10 cellular contexts compared by ENCODE assay signal in the genomic region with DNA sequence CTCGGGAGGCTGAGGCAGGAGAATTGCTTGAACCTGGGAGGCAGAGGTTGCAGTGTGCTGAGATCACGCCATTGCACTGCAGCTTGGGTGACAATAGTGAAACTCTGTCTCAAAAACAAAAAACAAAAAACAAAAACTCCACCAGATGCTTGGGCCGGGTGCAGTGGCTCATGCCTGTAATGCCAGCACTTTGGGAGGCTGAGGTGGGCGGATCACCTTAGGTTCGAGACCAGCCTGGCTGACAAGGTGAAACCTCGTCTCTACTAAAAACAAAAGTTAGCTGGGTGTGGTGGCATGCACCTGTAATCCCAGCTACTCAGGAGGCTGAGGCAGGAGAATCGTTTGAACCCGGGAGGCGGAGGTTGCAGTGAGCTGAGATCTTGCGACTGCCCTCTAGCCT. TPM values are rescaled to one million over a fixed set of nuclear protein-coding genes. Genes with fewer than 3 reads are reported as not detected.
DNase-seq lines count a peak whose midpoint lies in the region; ATAC-seq and TF ChIP-seq lines count a peak whose summit lies in the region.
"Not testable (repeated sequence)": the region's sequence is repeated elsewhere in the genome, so short reads cannot be mapped to it uniquely, and the experiment has no call there.
"Had no signal": no experiment of that assay in that cellular context is flagged by ENCODE, and none has a peak within 500 bp of the region (broad histone marks: within the 10 kb centered on the region; RNA-seq: fewer than 3 reads in every experiment).

No MANE protein-coding gene starts in this region.

- H3K4me3 ChIP-seq in DOHH2 (ENCODE audit: low read length) (peak overlapping the region; percentile 99), Loucy (ENCODE audit: low read length, poor library complexity, severe bottlenecking) (peak overlapping the region; percentile 100)
- not testable (repeated sequence) for H3K4me3 ChIP-seq in skeletal muscle satellite cell (ENCODE audit: low read length)

- DNase-seq in activated B cell treated with CpG ODN at 0.5 μM for 24 hours; chondrocyte (ENCODE audit: low spot score); memory B cell (ENCODE audit: low spot score in 2 of 2): not testable (repeated sequence)
- peak; percentile 30 for DNase-seq in activated effector memory CD4-positive, alpha-beta T cell treated with anti-CD3 and anti-CD28 coated beads, Interleukin-2, amount 50 U/mL, for 16 hours

- H3K4me2 ChIP-seq in DOHH2 (ENCODE audit: low read length) (peak overlapping the region; percentile 90), Loucy (ENCODE audit: low read depth, low read length, poor library complexity, severe bottlenecking) (peak overlapping the region; percentile 90), skeletal muscle satellite cell (ENCODE audit: low read length) (peak overlapping the region; percentile 99)

- peak overlapping the region; percentile 84 for H3K27ac ChIP-seq in 22Rv1
- not testable (repeated sequence) for H3K27ac ChIP-seq in DOHH2 (ENCODE audit: low read depth, low read length)

- H4K20me1 ChIP-seq in DOHH2 (ENCODE audit: control insufficient read depth, insufficient read depth, low read depth, low read length); Loucy (ENCODE audit: insufficient read depth, low read length, poor library complexity, severe bottlenecking): not testable (repeated sequence)

- H3K79me2 ChIP-seq in DOHH2 (ENCODE audit: control insufficient read depth, low read length), result peaks cover 50% of the 10 kb centered on the region
- H3K79me2 ChIP-seq in Loucy (ENCODE audit: insufficient read depth, low read length), result peaks cover 50% of the 10 kb centered on the region

- not testable (repeated sequence) for H3K9me3 Mint-ChIP-seq in activated B cell treated with CpG ODN at 0.5 μM for 24 hours; chondrocyte (ENCODE audit: low read depth); memory B cell

- TF ChIP-seq CTCF in 22Rv1 (IDR thresholded peaks at IDR 0.05); DOHH2 (IDR thresholded peaks at IDR 0.05; ENCODE audit: low read depth, low read length, poor library complexity, severe bottlenecking); Loucy (conservative IDR thresholded peaks at IDR 0.05; ENCODE audit: low read length); activated B cell treated with CpG ODN at 0.5 μM for 24 hours (IDR thresholded peaks at IDR 0.05); chondrocyte (IDR thresholded peaks at IDR 0.05): not testable (repeated sequence)

- not testable (repeated sequence) for H3K27ac Mint-ChIP-seq in activated B cell treated with CpG ODN at 0.5 μM for 24 hours; chondrocyte (ENCODE audit: unreplicated experiment); memory B cell

- H2AFZ ChIP-seq in Loucy (ENCODE audit: low read length), result not testable (repeated sequence)

- H3K4me3 Mint-ChIP-seq in activated B cell treated with CpG ODN at 0.5 μM for 24 hours (peak overlapping the region; percentile 61), chondrocyte (ENCODE audit: unreplicated experiment) (peak overlapping the region; percentile 36), memory B cell (peak overlapping the region; percentile 52)

- H3K9me2 ChIP-seq in DOHH2 (replicated peaks; ENCODE audit: control insufficient read depth, low read length); Loucy (replicated peaks; ENCODE audit: low read depth, low read length): not testable (repeated sequence)

- not testable (repeated sequence) for H3K36me3 Mint-ChIP-seq in activated B cell treated with CpG ODN at 0.5 μM for 24 hours (ENCODE audit: low read depth); chondrocyte (ENCODE audit: low read depth); memory B cell

- POLR2A ChIA-PET in activated B cell treated with CpG ODN at 0.5 μM for 24 hours (lab: Charles Lee), result interaction anchor here (0.7 to 3.9 kb wide), 4 partner anchors 9 to 135 kb away, joined by 3 to 56 read pairs (median 18); a partner anchor contains a TSS

- not testable (repeated sequence) for ATAC-seq in activated B cell treated with CpG ODN at 0.5 μM for 24 hours (ENCODE audit: low read depth); memory B cell (ENCODE audit: low read depth)

- intact Hi-C loops in activated B cell treated with CpG ODN at 0.5 μM for 24 hours (cut with micrococcal nuclease), result not testable (repeated sequence)

- H3K9ac ChIP-seq in Loucy (ENCODE audit: low read depth, low read length, poor library complexity, severe bottlenecking), result peak overlapping the region; percentile 99
- not testable (repeated sequence) for H3K9ac ChIP-seq in skeletal muscle satellite cell (ENCODE audit: low read depth, low read length)

- H3K4me1 Mint-ChIP-seq in activated B cell treated with CpG ODN at 0.5 μM for 24 hours (peaks cover 18% of the 10 kb centered on the region), chondrocyte (ENCODE audit: low read depth) (peaks cover 20% of the 10 kb centered on the region)
- not testable (repeated sequence) for H3K4me1 Mint-ChIP-seq in memory B cell

- H3K4me1 ChIP-seq in DOHH2 (ENCODE audit: control insufficient read depth, low read length) (peaks cover 26% of the 10 kb centered on the region), Loucy (ENCODE audit: insufficient read depth, low read length, poor library complexity, severe bottlenecking) (peaks cover 15% of the 10 kb centered on the region)
- not testable (repeated sequence) for H3K4me1 ChIP-seq in skeletal muscle satellite cell (ENCODE audit: control insufficient read depth, insufficient read depth, low read length)

- H3K9me3 ChIP-seq in DOHH2 (ENCODE audit: control insufficient read depth, insufficient read depth, low read length); Loucy (ENCODE audit: insufficient read depth, low read depth, low read length); skeletal muscle satellite cell (replicated peaks; ENCODE audit: low read length): not testable (repeated sequence)

- H3K27me3 Mint-ChIP-seq in activated B cell treated with CpG ODN at 0.5 μM for 24 hours; chondrocyte (ENCODE audit: low read depth); memory B cell: not testable (repeated sequence)

- H3F3A ChIP-seq in DOHH2 (ENCODE audit: control insufficient read depth, insufficient read depth); Loucy (ENCODE audit: low read depth): not testable (repeated sequence)

- peaks cover 13% of the 10 kb centered on the region for H3K36me3 ChIP-seq in DOHH2 (ENCODE audit: control insufficient read depth, low read length)
- not testable (repeated sequence) for H3K36me3 ChIP-seq in Loucy (ENCODE audit: insufficient read depth, low read length); skeletal muscle satellite cell (ENCODE audit: insufficient read depth, low read length)

- CTCF ChIA-PET in activated B cell treated with CpG ODN at 0.5 μM for 24 hours (lab: Charles Lee), result interaction anchor here (0.8 kb wide), 1 partner anchor 11 kb away, joined by 4 read pairs; no protein-coding TSS in a partner anchor

- not testable (repeated sequence) for H3K27me3 ChIP-seq in DOHH2 (ENCODE audit: control insufficient read depth, low read length); Loucy (ENCODE audit: insufficient read depth, low read length, poor library complexity, severe bottlenecking); skeletal muscle satellite cell (ENCODE audit: control insufficient read depth, insufficient read depth, low read length)

RNA-seq across cellular contexts. Expression of a gene that starts 1.0 kb away (rescaled TPM):
- total RNA-seq in activated B cell treated with CpG ODN at 0.5 μM for 24 hours (27.1 and 32.8 TPM in 2 replicates), chondrocyte (40.4 to 48.8 TPM (median 43.5 TPM) in 3 replicates)
- 63.6 and 83.1 TPM in 2 replicates for total RNA-seq in skeletal muscle satellite cell (2012; rRNA removed)

RNA-seq across cellular contexts. Expression of a gene that starts 11.4 kb away (rescaled TPM):
- 129 and 136 TPM in 2 replicates for total RNA-seq in activated B cell treated with CpG ODN at 0.5 μM for 24 hours
- total RNA-seq in chondrocyte, result 82.2 to 90.2 TPM (median 87.7 TPM) in 3 replicates
- total RNA-seq in skeletal muscle satellite cell (2012; rRNA removed), result 70.1 and 76.6 TPM in 2 replicates

RNA-seq across cellular contexts. Expression of a gene that starts 14.4 kb away (rescaled TPM):
- total RNA-seq in activated B cell treated with CpG ODN at 0.5 μM for 24 hours (19.5 and 20.4 TPM in 2 replicates), chondrocyte (11.1 to 16.5 TPM (median 12.9 TPM) in 3 replicates)
- total RNA-seq in skeletal muscle satellite cell (2012; rRNA removed), result 18.0 and 21.0 TPM in 2 replicates

RNA-seq across cellular contexts. Expression of a gene that starts 14.5 kb away (rescaled TPM):
- total RNA-seq in activated B cell treated with CpG ODN at 0.5 μM for 24 hours, result 95.9 and 102 TPM in 2 replicates
- total RNA-seq in chondrocyte, result 63.6 to 102 TPM (median 70.3 TPM) in 3 replicates
- 68.2 and 77.8 TPM in 2 replicates for total RNA-seq in skeletal muscle satellite cell (2012; rRNA removed)

RNA-seq across cellular contexts. Expression of a gene that starts 22.1 kb away (rescaled TPM):
- total RNA-seq in activated B cell treated with CpG ODN at 0.5 μM for 24 hours (0.16 TPM in 1 of 2 replicates, not detected in the other), chondrocyte (not detected in 3 replicates)
- total RNA-seq in skeletal muscle satellite cell (2012; rRNA removed), result under 0.01 and 0.44 TPM in 2 replicates
- total RNA-seq: esophagus squamous epithelium, M059J had no signal
